Comparison of ENCODE assay signal across 20 cellular contexts in genomic region chr3:147903037-147903436, GRCh38.
"Had no signal": no experiment of that assay in that cellular context is flagged by ENCODE, and none has a peak within 500 bp of the region (broad histone marks: within the 10 kb centered on the region; RNA-seq: fewer than 3 reads in every experiment).

No MANE protein-coding gene starts in this region.

- H3K79me2 ChIP-seq: parathyroid adenoma had no signal

- H3K4me1 Mint-ChIP-seq: immature natural killer cell, naive B cell, T-cell had no signal

- DNase-seq: activated CD4-positive, CD25-positive, alpha-beta regulatory T cell treated with anti-CD3 and anti-CD28 coated beads, Interleukin-2, amount 50 U/mL, for 72 hours; activated CD8-positive, alpha-beta memory T cell treated with anti-CD3 and anti-CD28 coated beads for 24 hours; activated CD8-positive, alpha-beta memory T cell treated with anti-CD3 and anti-CD28 coated beads, Interleukin-2, amount 50 U/mL, for 48 hours; activated effector memory CD4-positive, alpha-beta T cell treated with Interleukin-2 at 50 U/mL for 16 hours; activated naive CD4-positive, alpha-beta T cell treated with anti-CD3 and anti-CD28 coated beads, Interleukin-2, amount 50 U/mL, for 16 hours; activated T-cell treated with anti-CD3 and anti-CD28 coated beads, Interleukin-2, amount 50 U/mL, for 48 hours; effector memory CD4-positive, alpha-beta T cell; foreskin keratinocyte; hypothalamus; immature natural killer cell; left ventricle myocardium superior; naive B cell; stimulated activated naive CD4-positive, alpha-beta T cell; T-cell; T-helper 9 cell had no signal

- H3K27me3 Mint-ChIP-seq: dendritic cell treated with granulocyte-macrophage colony-stimulating factor and Interleukin-4, amounts not matched to agents 40 ng/mL and 50 ng/mL, for 4 days; naive B cell; T-cell had no signal

- H3K4me3 ChIP-seq: ascending aorta had no signal

- H3K27ac ChIP-seq: ascending aorta, epithelial cell of prostate, foreskin keratinocyte, parathyroid adenoma had no signal

- H2AFZ ChIP-seq: parathyroid adenoma had no signal

- H3K9ac ChIP-seq: parathyroid adenoma had no signal

- H3K36me3 ChIP-seq: ascending aorta had no signal

- H3K27ac Mint-ChIP-seq: dendritic cell treated with granulocyte-macrophage colony-stimulating factor and Interleukin-4, amounts not matched to agents 40 ng/mL and 50 ng/mL, for 4 days; immature natural killer cell; naive B cell; T-cell had no signal

- H3K4me3 Mint-ChIP-seq: dendritic cell treated with granulocyte-macrophage colony-stimulating factor and Interleukin-4, amounts not matched to agents 40 ng/mL and 50 ng/mL, for 4 days; immature natural killer cell; naive B cell; neural crest cell; T-cell had no signal

- H3K9me3 Mint-ChIP-seq: dendritic cell treated with granulocyte-macrophage colony-stimulating factor and Interleukin-4, amounts not matched to agents 40 ng/mL and 50 ng/mL, for 4 days had no signal

- H3K4me1 ChIP-seq: ascending aorta, foreskin keratinocyte, parathyroid adenoma had no signal

- H3K36me3 Mint-ChIP-seq: immature natural killer cell, naive B cell, T-cell had no signal

- H3K27me3 ChIP-seq: ascending aorta, foreskin keratinocyte had no signal
